10 cellular contexts compared by ENCODE assay signal in genomic region chr12:120453977-120454376, GRCh38. TPM values are rescaled to one million over a fixed set of nuclear protein-coding genes. Genes with fewer than 3 reads are reported as not detected.
DNase-seq lines count a peak whose midpoint lies in the region; ATAC-seq and TF ChIP-seq lines count a peak whose summit lies in the region.
"Had no signal": no experiment of that assay in that cellular context is flagged by ENCODE, and none has a peak within 500 bp of the region (broad histone marks: within the 10 kb centered on the region; RNA-seq: fewer than 3 reads in every experiment).

No MANE protein-coding gene starts in this region.

- no peaks in the 10 kb centered on the region for H3K9me2 ChIP-seq in HCT116 (ENCODE audit: insufficient read depth)

- peaks cover 74% of the 10 kb centered on the region for H3K79me2 ChIP-seq in HCT116 (ENCODE audit: insufficient read depth, low read length)

- no TSS peak for BruUV-seq in HCT116 (replicated peaks; lab: Mats Ljungman, UMichigan)

- H3K27me3 ChIP-seq in HCT116 (ENCODE audit: insufficient read depth, low read length), result no peaks in the 10 kb centered on the region
- no peaks in the 10 kb centered on the region for H3K27me3 ChIP-seq in stomach
- H3K27me3 ChIP-seq: BLaER1 treated with 17β-estradiol and CSF1 and Interleukin-3, amounts not matched to agents 10 nM and 100 nM had no signal

- peaks cover 28 to 40% of the 10 kb centered on the region in 2 experiments for H3K36me3 ChIP-seq in HCT116 (ENCODE audit: control insufficient read depth in 1 of 2, insufficient read depth in 2 of 2, low read length in 2 of 2)
- H3K36me3 ChIP-seq in stomach, result peaks cover 19 to 93% (median 82%) of the 10 kb centered on the region in 4 donors

- POLR2A ChIA-PET in HCT116 (lab: Charles Lee), result interaction anchor here (0.5 kb wide), 1 partner anchor 74 kb away, joined by 3 read pairs; no protein-coding TSS in a partner anchor

- TF ChIP-seq CTCF in HCT116 (IDR thresholded peaks at IDR 0.05 in 2 of 3, conservative IDR thresholded peaks at IDR 0.05 in 1 of 3; ENCODE audit: borderline replicate concordance in 1 of 3, insufficient read depth in 1 of 3, low read depth in 2 of 3, low read length in 2 of 3) (peak; percentile 30 to 83 (median 82); a peak in 5 of 6 replicates), foreskin fibroblast (IDR thresholded peaks at IDR 0.05; ENCODE audit: low read depth, low read length) (peak; percentile 49), stomach (IDR thresholded peaks at IDR 0.05) (peak in 4 of 7 experiments; percentile 4 to 42 (median 27))

- TF ChIP-seq POLR2A in HCT116 (IDR thresholded peaks at IDR 0.05; ENCODE audit: borderline replicate concordance, extremely low read depth, insufficient read depth, insufficient read length), result no peak
- TF ChIP-seq POLR2A in stomach (IDR thresholded peaks at IDR 0.05), result no peak

- no peak overlapping the region for H3K9ac ChIP-seq in HCT116 (ENCODE audit: low read length)
- H3K9ac ChIP-seq: BLaER1 treated with 17β-estradiol and CSF1 and Interleukin-3, amounts not matched to agents 10 nM and 100 nM had no signal

- peak; percentile 52 for TF ChIP-seq RAD21 in HCT116 (IDR thresholded peaks at IDR 0.05; ENCODE audit: low read depth)

- no peaks in the 10 kb centered on the region for H3K4me1 ChIP-seq in HCT116 (ENCODE audit: control insufficient read depth in 1 of 2, insufficient read depth in 2 of 2, low read length in 2 of 2)
- peaks cover 0 to 18% (median 8%) of the 10 kb centered on the region in 4 donors for H3K4me1 ChIP-seq in stomach

- WGBS in stomach, 5 donors, result 59 to 72% (median 64%) methylated on average over 4 of the region's 4 CpGs

- H3K9me3 ChIP-seq in HCT116 (ENCODE audit: control insufficient read depth in 1 of 2, insufficient read depth in 1 of 2, low read depth in 1 of 2, low read length in 2 of 2), result no peaks in the 10 kb centered on the region
- no peaks in the 10 kb centered on the region for H3K9me3 ChIP-seq in stomach
- H3K9me3 ChIP-seq: BLaER1 treated with 17β-estradiol and CSF1 and Interleukin-3, amounts not matched to agents 10 nM and 100 nM had no signal

- DNase-seq in NCI-H1417 (lab: John Stamatoyannopoulos, UW) (peak in 2 of 3 experiments; percentile 26 to 30), NCI-H1417 treated with DMSO at 0.1 percent for 48 hours (lab: John Stamatoyannopoulos, UW) (no peak), HCT116 (ENCODE audit: low read depth, low spot score) (no peak), foreskin fibroblast (peak in 1 of 2 donors; percentile 39), stomach (no peak), retina (no peak), superior temporal gyrus (ENCODE audit: extremely low spot score) (no peak)

- H4K20me1 ChIP-seq in HCT116 (ENCODE audit: insufficient read depth), result peaks cover 6% of the 10 kb centered on the region; the same call in 1 of the 2 replicates

- RAD21 ChIA-PET in HCT116 (lab: Charles Lee; ENCODE audit: low non-redundant PET in 1 of 2, low total read pairs in 2 of 2, uncharacterized antibody in 2 of 2, unreplicated experiment in 2 of 2), result no interaction called here

- ATAC-seq in HCT116 (peak; percentile 88), SK-N-SH treated with all-trans-retinoic acid at 6 μM for 48 hours (peak; percentile 82)

- H3K4me2 ChIP-seq in HCT116 (ENCODE audit: low read length), result no peak overlapping the region
- H3K4me2 ChIP-seq: BLaER1 treated with 17β-estradiol and CSF1 and Interleukin-3, amounts not matched to agents 10 nM and 100 nM had no signal

- no peak for TF ChIP-seq EP300 in stomach (IDR thresholded peaks at IDR 0.05)

- intact Hi-C loops in HCT116 (cut with micrococcal nuclease), result no loop called here
- intact Hi-C loops in stomach (cut with DNase I; ENCODE audit: low total_unique reads), result no loop called here

- no peak overlapping the region for H3K27ac ChIP-seq in HCT116 (ENCODE audit: low read depth, low read length)
- peak overlapping the region in 1 of 5 donors; percentile 14 for H3K27ac ChIP-seq in stomach
- H3K27ac ChIP-seq: skin epidermis had no signal

- CTCF ChIA-PET in HCT116 (lab: Charles Lee), result interaction anchor here (2.2 kb wide), 1 partner anchor 13 kb away, joined by 10 read pairs; no protein-coding TSS in a partner anchor

- H3K4me3 ChIP-seq in HCT116 (replicated peaks in 1 of 2; ENCODE audit: low read depth in 1 of 2, low read length in 2 of 2) (no peak overlapping the region), foreskin fibroblast (ENCODE audit: low read depth in 1 of 2, low read length in 2 of 2) (no peak overlapping the region), stomach (no peak overlapping the region)
- H3K4me3 ChIP-seq: BLaER1 treated with 17β-estradiol and CSF1 and Interleukin-3, amounts not matched to agents 10 nM and 100 nM; skin epidermis had no signal

- H2AFZ ChIP-seq in HCT116 (ENCODE audit: low read depth, low read length, poor library complexity, severe bottlenecking), result no peak overlapping the region

TF ChIP-seq in HCT116, 20 proteins besides CTCF, POLR2A, EP300 and RAD21 (continues in another document):
- TF ChIP-seq JUND (IDR thresholded peaks at IDR 0.05) (no peak), FOSL1 (IDR thresholded peaks at IDR 0.05; ENCODE audit: low read depth) (no peak), SRF (IDR thresholded peaks at IDR 0.05; ENCODE audit: low read depth) (no peak), ATF3 (IDR thresholded peaks at IDR 0.05) (no peak)

TF ChIP-seq in SK-N-SH treated with all-trans-retinoic acid at 6 μM for 48 hours, 23 proteins besides CTCF, POLR2A, EP300 and RAD21 (continues in another document):
- TF ChIP-seq GLIS3 (CRISPR knock-in tag; IDR thresholded peaks at IDR 0.05) (no peak), ESRRG (CRISPR knock-in tag; IDR thresholded peaks at IDR 0.05) (no peak), SNAI2 (CRISPR knock-in tag; IDR thresholded peaks at IDR 0.05) (no peak), ISL1 (CRISPR knock-in tag; IDR thresholded peaks at IDR 0.05) (no peak), ZNF565 (CRISPR knock-in tag; conservative IDR thresholded peaks at IDR 0.05; ENCODE audit: low read depth) (no peak), OSR1 (CRISPR knock-in tag; IDR thresholded peaks at IDR 0.05) (no peak), ARNTL (CRISPR knock-in tag; IDR thresholded peaks at IDR 0.05; ENCODE audit: borderline replicate concordance, low read depth) (no peak), CREB5 (CRISPR knock-in tag; IDR thresholded peaks at IDR 0.05; ENCODE audit: low read depth) (no peak), TSHZ2 (CRISPR knock-in tag; IDR thresholded peaks at IDR 0.05) (no peak), CSDC2 (CRISPR knock-in tag; IDR thresholded peaks at IDR 0.05) (no peak), RARB (CRISPR knock-in tag; IDR thresholded peaks at IDR 0.05) (no peak), ZFP3 (CRISPR knock-in tag; IDR thresholded peaks at IDR 0.05) (no peak)

RNA-seq across cellular contexts. Expression of gene GATC, which starts 7.7 kb away (rescaled TPM):
- 48.7 TPM for total RNA-seq in HCT116 (2021; ENCODE audit: unreplicated experiment)
- polyA plus RNA-seq in HCT116 (2012), result 10.8 and 11.3 TPM in 2 replicates
- 10 to 100 TPM in 3 of 5 donors, 1 to 10 TPM in 2; 4.0 to 25.3 (median 13.4) TPM for total RNA-seq in stomach
- 10 to 100 TPM in 2 of 3 donors, 1 to 10 TPM in 1; 8.7 to 13.9 (median 12.5) TPM for polyA plus RNA-seq in stomach

RNA-seq across cellular contexts. Expression of gene TRIAP1, which starts 7.8 kb away (rescaled TPM):
- total RNA-seq in HCT116 (2021; ENCODE audit: unreplicated experiment) (40.3 TPM), stomach (10 to 100 TPM in 2 of 5 donors, 1 to 10 TPM in 3; 4.7 to 15.2 (median 8.7) TPM)
- 26.2 and 31.0 TPM in 2 replicates for polyA plus RNA-seq in HCT116 (2012)
- 10 to 100 TPM; 32.6 to 40.6 (median 37.4) TPM for polyA plus RNA-seq in stomach

RNA-seq across cellular contexts. Expression of gene SRSF9, which starts 15.6 kb away (rescaled TPM):
- 297 TPM for total RNA-seq in HCT116 (2021; ENCODE audit: unreplicated experiment)
- 280 and 293 TPM in 2 replicates for polyA plus RNA-seq in HCT116 (2012)
- 100 to 1,000 TPM in 2 of 5 donors, 10 to 100 TPM in 3; 41.1 to 218 (median 92.3) TPM for total RNA-seq in stomach
- polyA plus RNA-seq in stomach, result 100 to 1,000 TPM in 2 of 3 donors, 10 to 100 TPM in 1; 86.1 to 116 (median 112) TPM

RNA-seq across cellular contexts. Expression of gene COX6A1, which starts 16.1 kb away (rescaled TPM):
- total RNA-seq in HCT116 (2021; ENCODE audit: unreplicated experiment) (464 TPM), stomach (1,000 to 10,000 TPM in 1 of 5 donors, 100 to 1,000 TPM in 3, 10 to 100 TPM in 1; 86.4 to 1,200 (median 463) TPM)
- 823 and 895 TPM in 2 replicates for polyA plus RNA-seq in HCT116 (2012)
- 1,000 to 10,000 TPM in 1 of 3 donors, 100 to 1,000 TPM in 2; 475 to 1,009 (median 901) TPM for polyA plus RNA-seq in stomach

RNA-seq across cellular contexts. Expression of gene DYNLL1, which starts 41.9 kb away (rescaled TPM):
- total RNA-seq in HCT116 (2021; ENCODE audit: unreplicated experiment) (243 TPM), stomach (100 to 1,000 TPM in 4 of 5 donors, 10 to 100 TPM in 1; 27.2 to 197 (median 114) TPM)
- polyA plus RNA-seq in HCT116 (2012), result 237 and 321 TPM in 2 replicates
- 100 to 1,000 TPM; 476 to 580 (median 578) TPM for polyA plus RNA-seq in stomach

Comparison
In these comparisons a context has a peak if more than half of its experiments do, and no peak if none do; other contexts are left out.
1. DNase-seq: peak in NCI-H1417 (2 of 3); none in NCI-H1417 treated with DMSO at 0.1 percent for 48 hours (single experiment), HCT116 (single experiment), stomach (single experiment), retina (single experiment) and superior temporal gyrus (single experiment).
2. CTCF ChIP-seq: peak in every context shown above with its lines; median percentile 82 in HCT116; 49 in foreskin fibroblast; 27 in stomach.